Comparison of ENCODE assay signal across 8 cellular contexts in the genomic region with DNA sequence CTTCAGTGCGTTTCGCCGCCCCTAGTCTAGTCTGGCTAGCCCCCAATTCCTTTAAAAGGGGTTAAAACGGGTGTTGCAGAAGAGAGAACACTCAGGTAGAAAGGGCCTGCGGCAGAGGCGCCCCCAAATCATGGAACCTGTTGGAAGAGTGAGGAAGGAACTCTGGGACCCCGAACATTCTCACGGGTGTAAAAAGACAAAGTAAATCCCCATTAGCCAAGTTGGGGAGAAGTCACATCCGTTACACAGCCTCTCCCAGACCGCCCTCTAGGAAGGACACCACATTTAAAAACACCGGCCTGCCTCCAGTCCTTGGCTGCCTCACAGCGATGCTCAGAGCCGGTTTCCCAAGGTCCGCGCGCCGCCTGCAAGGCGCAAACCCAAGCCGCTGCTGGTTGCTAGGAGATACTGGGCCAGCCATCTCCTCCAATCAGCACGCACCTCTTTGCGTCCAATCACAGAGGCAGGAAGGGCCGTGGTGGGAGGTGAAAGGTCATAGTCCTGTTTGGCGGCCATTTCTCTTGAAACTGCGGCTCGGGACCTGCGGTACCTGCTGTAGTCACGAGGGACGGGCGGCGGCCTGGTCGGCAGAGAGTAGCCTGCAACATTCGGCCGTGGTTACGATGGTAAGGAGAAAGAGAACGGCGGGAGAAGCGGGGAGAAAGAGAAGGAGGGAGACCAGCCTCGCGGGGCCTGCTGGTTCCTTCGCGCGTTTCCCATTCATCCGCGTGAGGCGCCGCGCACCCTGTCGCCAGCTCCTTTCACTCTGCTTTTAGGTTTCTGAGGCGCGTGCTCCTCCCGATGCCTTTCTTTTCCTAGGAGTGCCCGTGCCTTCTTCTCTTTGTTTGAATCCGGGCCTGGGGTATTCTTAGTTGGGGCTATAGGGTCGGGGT.
DNase-seq lines count a peak whose midpoint lies in the region; ATAC-seq and TF ChIP-seq lines count a peak whose summit lies in the region.

Gene SNRPF, plus strand, starts transcription at position 502 of the 893 bp plus-strand sequence. Its CDS starts 122 bp downstream, at position 624.

- DNase-seq in NCI-H526 (lab: John Stamatoyannopoulos, UW) = peak; percentile 96 to 98
- DNase-seq in activated CD4-positive, alpha-beta T cell treated with anti-CD3 and anti-CD28 coated beads for 48 hours = peak; percentile 95
- DNase-seq in coronary artery (ENCODE audit: low spot score) = peak; percentile 98
- DNase-seq in stimulated activated CD4-positive, alpha-beta T cell treated with anti-CD3 and anti-CD28 coated beads, Interleukin-1b, Interleukin-23, amount 100 ng/mL, for 4 hours (ENCODE audit: low read depth in 2 of 2) = peak; percentile 75 to 89

- ATAC-seq in GM19328 (IDR thresholded peaks at IDR 0.05; ENCODE audit: unreplicated experiment) = peak; percentile 99
- ATAC-seq in HG03469 (IDR thresholded peaks at IDR 0.05; ENCODE audit: unreplicated experiment) = peak; percentile 98

- H3K4me3 ChIP-seq in coronary artery = peak within 1 kb of the TSS; percentile 82

- H3K27ac ChIP-seq in C4-2B (peak within 1 kb of the TSS; percentile 81), coronary artery (peak within 1 kb of the TSS in 1 of 2 donors; percentile 76), layer of hippocampus (ENCODE audit: low read depth, low read length) (peak within 1 kb of the TSS; percentile 54)

- TF ChIP-seq CTCF in C4-2B (conservative IDR thresholded peaks at IDR 0.05) = peak; percentile 12; the same call in 1 of the 2 replicates
- no peak for TF ChIP-seq CTCF in coronary artery (IDR thresholded peaks at IDR 0.05)

- no peaks in the 10 kb centered on the region for H3K27me3 ChIP-seq in layer of hippocampus (ENCODE audit: control insufficient read depth, insufficient read depth, low read length)
